Comparison of ENCODE assay signal across 18 cellular contexts in the genomic region with DNA sequence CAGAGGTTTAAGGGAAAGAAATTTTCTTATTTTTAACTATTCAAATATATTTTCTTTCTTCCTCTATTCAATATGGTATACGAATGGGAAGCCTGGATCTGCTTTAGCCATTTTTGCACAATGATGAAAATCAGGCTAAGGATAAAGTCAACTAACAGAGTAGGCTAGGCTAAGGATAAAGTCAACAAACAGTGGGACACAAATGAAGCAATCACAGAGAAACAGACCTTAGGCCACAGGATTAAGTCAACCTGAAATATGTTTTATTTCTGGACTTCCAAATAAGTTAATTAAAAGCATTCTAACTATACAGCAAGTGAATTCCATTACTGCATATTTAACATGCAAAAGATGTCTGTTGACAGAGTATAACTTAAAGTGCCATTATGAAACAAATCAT. TPM values are rescaled to one million over a fixed set of nuclear protein-coding genes. Genes with fewer than 3 reads are reported as not detected.
DNase-seq lines count a peak whose midpoint lies in the region; ATAC-seq and TF ChIP-seq lines count a peak whose summit lies in the region.
"Had no signal": no experiment of that assay in that cellular context is flagged by ENCODE, and none has a peak within 500 bp of the region (broad histone marks: within the 10 kb centered on the region; RNA-seq: fewer than 3 reads in every experiment).

No MANE protein-coding gene starts in this region.

- peaks cover 9% of the 10 kb centered on the region for H3K4me1 Mint-ChIP-seq in T-helper 17 cell

- H3K4me3 Mint-ChIP-seq in T-helper 17 cell = no peak overlapping the region
- H3K4me3 Mint-ChIP-seq: HFFc6 had no signal

- peak in 1 of 2 donors; percentile 41 for TF ChIP-seq RAD21 in liver (IDR thresholded peaks at IDR 0.05)

- intact Hi-C loops in Right ventricle myocardium superior (cut with DNase I) = no loop called here

- ATAC-seq in T-helper 17 cell = no peak
- no peak for ATAC-seq in Right ventricle myocardium superior (ENCODE audit: poor library complexity)
- no peak for ATAC-seq in HG02763 (IDR thresholded peaks at IDR 0.05; ENCODE audit: unreplicated experiment)

- H3K27me3 Mint-ChIP-seq in T-helper 17 cell = no peaks in the 10 kb centered on the region
- H3K27me3 Mint-ChIP-seq: CD8-positive, alpha-beta memory T cell had no signal

- no peak overlapping the region for H3K27ac ChIP-seq in liver (ENCODE audit: low read depth in 1 of 2, low read length in 2 of 2)
- H3K27ac ChIP-seq: BLaER1, HL-60 had no signal

- H3K4me3 ChIP-seq in liver (ENCODE audit: low read depth in 1 of 3, low read length in 3 of 3) = no peak overlapping the region
- H3K4me3 ChIP-seq: BLaER1 had no signal

- H3K4me1 ChIP-seq in liver (ENCODE audit: control insufficient read depth in 4 of 4, insufficient read depth in 4 of 4, low read length in 3 of 4) = peaks cover 0 to under 1% (median 0%) of the 10 kb centered on the region in 4 donors
- H3K4me1 ChIP-seq: Caco-2 had no signal

- H3K9me3 ChIP-seq in T-helper 17 cell (ENCODE audit: control insufficient read depth, low read length, poor library complexity, severe bottlenecking) (no peaks in the 10 kb centered on the region), liver (ENCODE audit: control insufficient read depth in 4 of 4, low read length in 3 of 4) (no peaks in the 10 kb centered on the region)
- H3K9me3 ChIP-seq: BLaER1, Caco-2 had no signal

- no peaks in the 10 kb centered on the region for H3K27me3 ChIP-seq in liver (ENCODE audit: control insufficient read depth in 4 of 4, insufficient read depth in 4 of 4, low read length in 3 of 4)
- H3K27me3 ChIP-seq: BLaER1 had no signal

- no peak for TF ChIP-seq CTCF in liver (IDR thresholded peaks at IDR 0.05; ENCODE audit: low read depth, low read length, missing input control)

- H3K9ac ChIP-seq in liver (ENCODE audit: low read depth in 1 of 2, low read length in 2 of 2) = no peak overlapping the region
- H3K9ac ChIP-seq: BLaER1 had no signal

- peak overlapping the region; percentile 89 for H3K27ac Mint-ChIP-seq in T-helper 17 cell
- H3K27ac Mint-ChIP-seq: HFFc6 had no signal

- 43% methylated on average over 1 of the region's 1 CpG for WGBS in liver

- H3K36me3 Mint-ChIP-seq in T-helper 17 cell (ENCODE audit: low read depth) = no peaks in the 10 kb centered on the region

- DNase-seq in T-helper 17 cell (no peak), fibroblast of gingiva (ENCODE audit: low read depth) (peak; percentile 64), renal cortical epithelial cell (ENCODE audit: low read depth) (peak; percentile 0), GF-D8 (lab: John Stamatoyannopoulos, UW) (no peak), Right ventricle myocardium superior (no peak), anterior cingulate cortex (lab: John Stamatoyannopoulos, UW) (no peak)
- DNase-seq: AML-193; Caco-2; CD8-positive, alpha-beta memory T cell; DND-41; GDM1; HCEC 1CT; HFFc6 had no signal

- no peaks in the 10 kb centered on the region for H3K36me3 ChIP-seq in liver (ENCODE audit: control insufficient read depth in 4 of 4, insufficient read depth in 3 of 4, low read depth in 1 of 4, low read length in 3 of 4)
- H3K36me3 ChIP-seq: BLaER1 had no signal

TF ChIP-seq in liver, 16 proteins besides CTCF, POLR2A, EP300 and RAD21:
- peak in 1 of 2 donors; percentile 25 for TF ChIP-seq JUND (IDR thresholded peaks at IDR 0.05)
- TF ChIP-seq FOXA2 (IDR thresholded peaks at IDR 0.05) = peak; percentile 75
- peak; percentile 16 to 46 for TF ChIP-seq RXRA (IDR thresholded peaks at IDR 0.05)
- no peak for TF ChIP-seq HNF4G (IDR thresholded peaks at IDR 0.05)
- peak; percentile 14 for TF ChIP-seq SP1 (IDR thresholded peaks at IDR 0.05)
- TF ChIP-seq FOXA1 (IDR thresholded peaks at IDR 0.05) = peak; percentile 43
- TF ChIP-seq YY1 (IDR thresholded peaks at IDR 0.05) = peak; percentile 48
- peak; percentile 36 to 49 for TF ChIP-seq HNF4A (conservative IDR thresholded peaks at IDR 0.05)
- TF ChIP-seq TAF1 (conservative IDR thresholded peaks at IDR 0.05) = no peak
TF ChIP-seq in liver: peak in this region for 7.

RNA-seq across cellular contexts. Expression of a gene that starts 17.0 kb away (rescaled TPM):
- 10 to 100 TPM; 40.2 to 40.3 TPM for total RNA-seq in T-helper 17 cell
- total RNA-seq in liver = 10 to 100 TPM in 1 of 2 donors, 1 to 10 TPM in 1; 9.5 to 13.4 TPM
- polyA plus RNA-seq in liver = 10 to 100 TPM; 13.4 to 20.7 TPM
- total RNA-seq in renal cortical epithelial cell = 49.9 and 79.0 TPM in 2 replicates
- 13.6 TPM for total RNA-seq in Right ventricle myocardium superior

RNA-seq across cellular contexts. Expression of a gene that starts 50.5 kb away (rescaled TPM):
- total RNA-seq in T-helper 17 cell (10 to 100 TPM in 1 of 2 donors, 1 to 10 TPM in 1; 2.3 to 15.5 TPM), liver (10 to 100 TPM; 18.8 to 65.7 TPM), renal cortical epithelial cell (0.15 and 0.17 TPM in 2 replicates), Right ventricle myocardium superior (28.8 TPM)
- polyA plus RNA-seq in liver = 10 to 100 TPM in 1 of 2 donors, 1 to 10 TPM in 1; 2.8 to 10.2 TPM
- total RNA-seq: A673, HFFc6 had no signal
- polyA plus RNA-seq: CD8-positive, alpha-beta memory T cell had no signal

Comparison
In these comparisons a context has a peak if more than half of its experiments do, and no peak if none do; other contexts are left out.
1. DNase-seq: peak in fibroblast of gingiva (single experiment) and renal cortical epithelial cell (single experiment); none in T-helper 17 cell (0 of 3), GF-D8 (single experiment), Right ventricle myocardium superior (single experiment) and anterior cingulate cortex (0 of 58).